9 cellular contexts compared by ENCODE assay signal in genomic region chr10:93071674-93072224, GRCh38. TPM values are rescaled to one million over a fixed set of nuclear protein-coding genes. Genes with fewer than 3 reads are reported as not detected.
DNase-seq lines count a peak whose midpoint lies in the region; ATAC-seq, FAIRE-seq and TF ChIP-seq lines count a peak whose summit lies in the region.
"Had no signal": no experiment of that assay in that cellular context is flagged by ENCODE, and none has a peak within 500 bp of the region (broad histone marks: within the 10 kb centered on the region; RNA-seq: fewer than 3 reads in every experiment).

No MANE protein-coding gene starts in this region.

- CTCF ChIA-PET in mammary epithelial cell (lab: Charles Lee; ENCODE audit: low non-redundant PET), result no interaction called here
- CTCF ChIA-PET in CD4-positive, alpha-beta T cell (lab: Charles Lee), result no interaction called here

- TF ChIP-seq CTCF in mammary epithelial cell (conservative IDR thresholded peaks at IDR 0.05 in 1 of 2, IDR thresholded peaks at IDR 0.05 in 1 of 2; ENCODE audit: extremely low read depth in 1 of 2, insufficient read depth in 1 of 2, low read depth in 1 of 2, low read length in 2 of 2), result no peak
- no peak for TF ChIP-seq CTCF in CD4-positive, alpha-beta T cell (IDR thresholded peaks at IDR 0.05)

- POLR2A ChIA-PET in CD4-positive, alpha-beta T cell (lab: Charles Lee), result no interaction called here

- H3K9me3 ChIP-seq in mammary epithelial cell (replicated peaks; ENCODE audit: insufficient read depth, low read length), result no peaks in the 10 kb centered on the region
- no peaks in the 10 kb centered on the region for H3K9me3 ChIP-seq in CD4-positive, alpha-beta T cell (ENCODE audit: control insufficient read depth, low read length)

- no peak overlapping the region for H3K27ac Mint-ChIP-seq in CD4-positive, alpha-beta T cell

- H3K36me3 ChIP-seq in ACC112 (ENCODE audit: insufficient read depth, low read length), result no peaks in the 10 kb centered on the region
- H3K36me3 ChIP-seq in mammary epithelial cell (ENCODE audit: insufficient read depth, low read length), result no peaks in the 10 kb centered on the region

- no peak overlapping the region for H3K4me3 Mint-ChIP-seq in CD4-positive, alpha-beta T cell

- H2AFZ ChIP-seq in ACC112 (ENCODE audit: low read length, unreplicated experiment) (no peak overlapping the region), mammary epithelial cell (ENCODE audit: low read depth, low read length) (peak overlapping the region; percentile 46)

- in situ Hi-C loops in mammary epithelial cell (cut with MboI; ENCODE audit: low sequenced_read_pairs in 2 of 2), result loop anchor here in 1 of 2 donors (5.0 kb wide), 1 partner anchor 221 kb away; no protein-coding TSS in a partner anchor

- intact Hi-C loops in mammary epithelial cell (cut with micrococcal nuclease), result loop anchor here (10.0 kb wide), 1 partner anchor 187 kb away; no protein-coding TSS in a partner anchor
- intact Hi-C loops in CD4-positive, alpha-beta T cell (cut with DNase I, micrococcal nuclease), result no loop called here

- DNase-seq in HuH-7 (ENCODE audit: low spot score), result peak; percentile 97
- no peak for DNase-seq in mammary epithelial cell
- DNase-seq in mucosa of gallbladder (ENCODE audit: low spot score), result peak; percentile 10
- DNase-seq in NCI-H1092 (lab: John Stamatoyannopoulos, UW), result no peak
- no peak for DNase-seq in GM19239 (ENCODE audit: insufficient read length, low spot score)
- no peak for DNase-seq in CD4-positive, alpha-beta T cell

- peak overlapping the region; percentile 66 for H3K4me2 ChIP-seq in mammary epithelial cell (ENCODE audit: insufficient read depth, low read depth, low read length)

- dilution Hi-C loops in mammary epithelial cell (cut with HindIII; ENCODE audit: low sequenced_read_pairs), result no loop called here

- no peak for ATAC-seq in HG02885 (IDR thresholded peaks at IDR 0.05; ENCODE audit: poor library complexity, unreplicated experiment)
- ATAC-seq in CD4-positive, alpha-beta T cell (ENCODE audit: poor library complexity), result no peak

- H3K79me2 ChIP-seq in ACC112 (ENCODE audit: control insufficient read depth, insufficient read depth, low read length, unreplicated experiment) (no peaks in the 10 kb centered on the region), mammary epithelial cell (ENCODE audit: insufficient read depth, low read length) (no peaks in the 10 kb centered on the region)

- H3K27me3 Mint-ChIP-seq in CD4-positive, alpha-beta T cell, result peaks cover 81% of the 10 kb centered on the region

- H4K20me1 ChIP-seq in mammary epithelial cell (ENCODE audit: insufficient read depth, low read length), result peaks cover 3% of the 10 kb centered on the region

- H3K27me3 ChIP-seq in ACC112 (ENCODE audit: insufficient read depth, low read length) (peaks cover 96% of the 10 kb centered on the region), mammary epithelial cell (ENCODE audit: insufficient read depth, low read length) (peaks cover 57% of the 10 kb centered on the region)
- peaks cover 88% of the 10 kb centered on the region for H3K27me3 ChIP-seq in CD4-positive, alpha-beta T cell (ENCODE audit: control insufficient read depth, insufficient read depth, low read length)

- no peak for FAIRE-seq in GM19239 (lab: Jason Lieb, UNC)

- BruUV-seq in mammary epithelial cell (replicated peaks; lab: Mats Ljungman, UMichigan), result no TSS peak

- H3K9me3 Mint-ChIP-seq in CD4-positive, alpha-beta T cell, result no peaks in the 10 kb centered on the region

- no peak overlapping the region for H3K27ac ChIP-seq in ACC112 (ENCODE audit: low read depth, low read length)
- no peak overlapping the region for H3K27ac ChIP-seq in mammary epithelial cell (ENCODE audit: insufficient read depth, low read depth, low read length)
- no peak overlapping the region for H3K27ac ChIP-seq in CD4-positive, alpha-beta T cell (ENCODE audit: low read depth, low read length)

- WGBS in mammary epithelial cell (ENCODE audit: low coverage, missing lambda C conversion rate), result 18% methylated on average over 22 of the region's 37 CpGs

- H3K4me3 ChIP-seq in ACC112 (ENCODE audit: low read depth, low read length), result peak overlapping the region; percentile 73
- H3K4me3 ChIP-seq in mammary epithelial cell (replicated peaks in 1 of 3; ENCODE audit: insufficient read depth in 1 of 3, low read depth in 2 of 3, low read length in 3 of 3), result peak overlapping the region in 1 of 3 experiments; percentile 9

- H3K4me1 ChIP-seq in ACC112 (ENCODE audit: control insufficient read depth, insufficient read depth, low read length, unreplicated experiment) (peaks cover 8% of the 10 kb centered on the region), mammary epithelial cell (ENCODE audit: insufficient read depth, low read length) (peaks cover 39% of the 10 kb centered on the region)

- H3K36me3 Mint-ChIP-seq in CD4-positive, alpha-beta T cell (ENCODE audit: low read depth), result no peaks in the 10 kb centered on the region

- peaks cover 43% of the 10 kb centered on the region for H3K4me1 Mint-ChIP-seq in CD4-positive, alpha-beta T cell (ENCODE audit: low read depth)

- no peak overlapping the region for H3K9ac ChIP-seq in mammary epithelial cell (ENCODE audit: insufficient read depth, low read length)

RNA-seq across cellular contexts. Expression of gene CYP26A1, which starts 1.9 kb away (rescaled TPM):
- total RNA-seq in mammary epithelial cell (not detected), mucosa of gallbladder (not detected)
- not detected for polyA plus RNA-seq in mammary epithelial cell
- polyA minus RNA-seq in mammary epithelial cell, result not detected
- not detected for total RNA-seq in CD4-positive, alpha-beta T cell
- total RNA-seq: glomerular endothelial cell had no signal

RNA-seq across cellular contexts. Expression of gene CYP26C1, which starts 11.2 kb away (rescaled TPM):
- total RNA-seq in mammary epithelial cell, result not detected
- polyA plus RNA-seq in mammary epithelial cell, result 0.02 TPM
- polyA minus RNA-seq in mammary epithelial cell, result not detected
- 0.06 TPM for total RNA-seq in mucosa of gallbladder
- total RNA-seq in CD4-positive, alpha-beta T cell, result under 1 TPM in 1 of 2 experiments, not detected in 1; 0.14 TPM

Comparison
In these comparisons a context has a peak if more than half of its experiments do, and no peak if none do; other contexts are left out.
1. DNase-seq: peak in HuH-7 (single experiment) and mucosa of gallbladder (single experiment); none in mammary epithelial cell (single experiment), NCI-H1092 (single experiment), GM19239 (single experiment) and CD4-positive, alpha-beta T cell (0 of 10).